In genomic region chr1:39080884-39081265, GRCh38 we compare ENCODE assay signal across 9 cellular contexts. TPM values are rescaled to one million over a fixed set of nuclear protein-coding genes. Genes with fewer than 3 reads are reported as not detected.
DNase-seq lines count a peak whose midpoint lies in the region; ATAC-seq lines count a peak whose summit lies in the region.
"Had no signal": no experiment of that assay in that cellular context is flagged by ENCODE, and none has a peak within 500 bp of the region (broad histone marks: within the 10 kb centered on the region; RNA-seq: fewer than 3 reads in every experiment).

No MANE protein-coding gene starts in this region.

- H3K27ac ChIP-seq in ACC112 (ENCODE audit: low read depth, low read length), result no peak overlapping the region
- no peak overlapping the region for H3K27ac ChIP-seq in HUES64 (ENCODE audit: low read depth, low read length)
- no peak overlapping the region for H3K27ac ChIP-seq in effector memory CD4-positive, alpha-beta T cell (ENCODE audit: insufficient read depth, low read length, poor library complexity, severe bottlenecking)
- H3K27ac ChIP-seq: foreskin keratinocyte had no signal

- peak overlapping the region; percentile 60 to 92 (median 72) for H3K4me3 Mint-ChIP-seq in naive thymus-derived CD8-positive, alpha-beta T cell

- peaks cover 5 to 10% (median 9%) of the 10 kb centered on the region in 4 donors for H3K4me1 Mint-ChIP-seq in naive thymus-derived CD8-positive, alpha-beta T cell

- no peaks in the 10 kb centered on the region for H3K79me2 ChIP-seq in ACC112 (ENCODE audit: control insufficient read depth, insufficient read depth, low read length, unreplicated experiment)

- H3K36me3 ChIP-seq in ACC112 (ENCODE audit: insufficient read depth, low read length), result no peaks in the 10 kb centered on the region
- no peaks in the 10 kb centered on the region for H3K36me3 ChIP-seq in HUES64 (ENCODE audit: insufficient read depth, low read length)
- H3K36me3 ChIP-seq in effector memory CD4-positive, alpha-beta T cell (ENCODE audit: control insufficient read depth, insufficient read depth, low read length), result no peaks in the 10 kb centered on the region

- peak overlapping the region in 2 of 10 donors; percentile 29 to 32 for H3K27ac Mint-ChIP-seq in naive thymus-derived CD8-positive, alpha-beta T cell

- peaks cover 11 to 38% (median 28%) of the 10 kb centered on the region in 5 donors for H3K27me3 Mint-ChIP-seq in naive thymus-derived CD8-positive, alpha-beta T cell

- H2AFZ ChIP-seq in ACC112 (ENCODE audit: low read length, unreplicated experiment), result no peak overlapping the region

- WGBS in HUES64, result 2% methylated on average over 24 of the region's 30 CpGs

- H3K9me3 Mint-ChIP-seq in naive thymus-derived CD8-positive, alpha-beta T cell, result no peaks in the 10 kb centered on the region

- H3K9ac ChIP-seq in HUES64 (ENCODE audit: low read depth, low read length), result no peak overlapping the region

- H3K27me3 ChIP-seq in ACC112 (ENCODE audit: insufficient read depth, low read length), result peaks cover 19% of the 10 kb centered on the region
- H3K27me3 ChIP-seq in HUES64 (ENCODE audit: insufficient read depth, low read length), result peaks cover 24% of the 10 kb centered on the region
- peaks cover 20% of the 10 kb centered on the region for H3K27me3 ChIP-seq in effector memory CD4-positive, alpha-beta T cell (replicated peaks; ENCODE audit: control insufficient read depth, insufficient read depth, low read length, poor library complexity, severe bottlenecking)

- peaks cover 10% of the 10 kb centered on the region for H3K4me1 ChIP-seq in ACC112 (ENCODE audit: control insufficient read depth, insufficient read depth, low read length, unreplicated experiment)
- peaks cover 7% of the 10 kb centered on the region for H3K4me1 ChIP-seq in HUES64 (ENCODE audit: insufficient read depth, low read length)
- H3K4me1 ChIP-seq in effector memory CD4-positive, alpha-beta T cell (ENCODE audit: control insufficient read depth, insufficient read depth, low read length, poor library complexity, severe bottlenecking), result peaks cover 8% of the 10 kb centered on the region

- no peak for DNase-seq in effector memory CD4-positive, alpha-beta T cell
- no peak for DNase-seq in naive thymus-derived CD8-positive, alpha-beta T cell
- no peak for DNase-seq in NCI-H345 (lab: John Stamatoyannopoulos, UW)
- DNase-seq in NCI-H226, result no peak
- DNase-seq in MV-4-11 (lab: John Stamatoyannopoulos, UW), result no peak
- DNase-seq: foreskin keratinocyte had no signal

- peak overlapping the region; percentile 77 for H3K4me3 ChIP-seq in ACC112 (ENCODE audit: low read depth, low read length)
- peak overlapping the region; percentile 44 for H3K4me3 ChIP-seq in HUES64 (ENCODE audit: low read length)
- peak overlapping the region; percentile 32 for H3K4me3 ChIP-seq in effector memory CD4-positive, alpha-beta T cell (ENCODE audit: insufficient read depth, low read depth, low read length, poor library complexity, severe bottlenecking)

- ATAC-seq in naive thymus-derived CD8-positive, alpha-beta T cell, result peak in 1 of 2 donors; percentile 18
- ATAC-seq in HG03469 (IDR thresholded peaks at IDR 0.05; ENCODE audit: unreplicated experiment), result no peak

- peaks cover 0 to 2% (median 0%) of the 10 kb centered on the region in 3 donors for H3K36me3 Mint-ChIP-seq in naive thymus-derived CD8-positive, alpha-beta T cell

- H3K9me3 ChIP-seq in HUES64 (ENCODE audit: insufficient read depth, low read depth, low read length), result no peaks in the 10 kb centered on the region
- H3K9me3 ChIP-seq in effector memory CD4-positive, alpha-beta T cell (ENCODE audit: control insufficient read depth, low read length), result no peaks in the 10 kb centered on the region

- POLR2A ChIA-PET in naive thymus-derived CD8-positive, alpha-beta T cell (lab: Charles Lee), result interaction anchor here (0.6 to 0.7 kb wide), 2 partner anchors 87 to 245 kb away, joined by 3 to 5 read pairs; no protein-coding TSS in a partner anchor

RNA-seq across cellular contexts. Expression of gene NDUFS5, which starts 54.7 kb away (rescaled TPM):
- 468 TPM for polyA plus RNA-seq in HUES64 (2013, experiment 1 of 2)
- polyA plus RNA-seq in HUES64 (2013, experiment 2 of 2), result 484 TPM
- total RNA-seq in naive thymus-derived CD8-positive, alpha-beta T cell, result 100 to 1,000 TPM; 104 to 118 TPM
- polyA plus RNA-seq in naive thymus-derived CD8-positive, alpha-beta T cell, result 100 to 1,000 TPM; 614 to 657 (median 626) TPM
